ENCODE assay signal across 8 cellular contexts in the genomic region with DNA sequence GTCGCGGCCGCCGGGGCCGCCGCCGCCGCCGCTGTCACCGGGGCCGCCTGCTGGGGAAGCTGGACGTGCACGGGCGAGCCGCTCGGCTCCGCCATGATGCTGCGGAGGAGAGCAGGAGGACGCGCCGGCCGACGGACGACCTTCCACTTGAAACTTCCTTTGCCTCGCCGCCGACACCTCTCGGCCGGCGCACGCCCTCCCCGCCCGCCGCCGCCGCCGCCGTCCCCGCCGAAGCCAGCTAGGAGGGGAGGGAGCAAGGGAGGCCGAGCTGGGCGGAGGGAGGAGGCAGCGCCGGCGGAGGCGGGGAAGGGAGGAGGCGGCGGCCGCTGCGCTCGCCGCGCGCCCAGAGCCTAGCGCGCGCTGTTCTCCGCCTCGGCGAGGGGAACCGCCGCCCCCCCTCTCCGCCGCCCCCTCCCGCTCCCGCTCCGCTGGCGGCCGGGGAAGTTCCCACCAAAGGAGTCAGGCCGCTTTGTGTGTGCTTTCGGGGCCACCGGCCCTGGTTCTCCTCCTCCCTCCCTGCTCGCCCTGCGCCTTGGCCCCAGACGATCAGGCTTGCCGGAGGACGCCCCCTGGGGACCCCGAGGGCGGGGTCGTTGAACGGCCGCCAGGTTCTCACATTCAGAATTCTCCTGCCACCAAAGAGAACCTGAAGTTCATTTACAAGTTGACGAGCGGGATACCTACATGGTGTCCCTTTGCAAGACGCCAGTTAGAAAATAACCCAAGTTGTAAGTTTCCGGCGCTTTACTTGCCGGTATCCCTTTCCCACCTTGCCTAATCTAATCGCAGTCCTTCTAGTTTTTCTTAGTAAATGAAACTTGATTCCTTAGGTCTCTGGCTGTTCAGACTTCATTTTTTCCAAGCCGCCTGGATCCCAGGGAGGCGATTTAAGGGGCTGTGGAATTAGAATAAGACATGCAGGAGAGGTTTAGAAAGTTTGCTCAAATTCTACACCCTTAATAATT. TPM values are rescaled to one million over a fixed set of nuclear protein-coding genes. Genes with fewer than 3 reads are reported as not detected.
DNase-seq lines count a peak whose midpoint lies in the region; ATAC-seq and TF ChIP-seq lines count a peak whose summit lies in the region.

A gene (minus strand): TSS at position 255 of the 965 bp plus-strand sequence. CDS start 160 bp downstream, at position 95.

- H3K27ac ChIP-seq in Panc1 (ENCODE audit: low read length) (peak within 1 kb of the TSS; percentile 68), fibroblast of lung (ENCODE audit: insufficient read depth, low read length) (peak within 1 kb of the TSS; percentile 66)

- peak; percentile 29 for TF ChIP-seq CTCF in Panc1 (IDR thresholded peaks at IDR 0.05)
- peak in 1 of 2 donors; percentile 10 for TF ChIP-seq CTCF in fibroblast of lung (conservative IDR thresholded peaks at IDR 0.05 in 1 of 2, IDR thresholded peaks at IDR 0.05 in 1 of 2; ENCODE audit: low read depth in 1 of 2, low read length in 2 of 2)

- H3K36me3 ChIP-seq in Panc1 (ENCODE audit: control insufficient read depth, insufficient read depth, low read length) (peaks cover 2% of the 10 kb centered on the region; the same call in 1 of the 2 replicates), fibroblast of lung (ENCODE audit: control insufficient read depth, insufficient read depth, low read length) (no peaks in the 10 kb centered on the region)

- H3K9me3 Mint-ChIP-seq in activated T-helper 17 cell treated with anti-CD3 and anti-CD28 coated beads, Interleukin-2, amount 50 U/mL, for 72 hours = no peaks in the 10 kb centered on the region
- no peaks in the 10 kb centered on the region for H3K9me3 Mint-ChIP-seq in naive B cell
- no peaks in the 10 kb centered on the region for H3K9me3 Mint-ChIP-seq in stimulated activated memory B cell treated with anti-CD40 and anti-IgM and Interleukin-4, amounts not matched to agents 10 μg/mL and 1 μg/mL and 100 μg/mL, for 72 hours

- peak within 1 kb of the TSS; percentile 47 for H2AFZ ChIP-seq in fibroblast of lung (ENCODE audit: low read length)

- intact Hi-C loops in Panc1 (cut with micrococcal nuclease; ENCODE audit: unreplicated experiment) = no loop called here

- peak within 1 kb of the TSS; percentile 89 for H3K4me2 ChIP-seq in fibroblast of lung (ENCODE audit: extremely low read depth, insufficient read depth, low read length)

- POLR2A ChIA-PET in Panc1 (lab: Charles Lee) = no interaction called here

- H3K4me1 ChIP-seq in Panc1 (ENCODE audit: control insufficient read depth, insufficient read depth, low read length) (peaks cover 20% of the 10 kb centered on the region), fibroblast of lung (ENCODE audit: control insufficient read depth, extremely low read depth, insufficient read depth, low read length) (no peaks in the 10 kb centered on the region)

- peak within 1 kb of the TSS; percentile 67 for H3K9ac ChIP-seq in fibroblast of lung (ENCODE audit: insufficient read depth, low read length)

- peak within 1 kb of the TSS; percentile 96 for H3K27ac Mint-ChIP-seq in activated T-helper 17 cell treated with anti-CD3 and anti-CD28 coated beads, Interleukin-2, amount 50 U/mL, for 72 hours
- peak within 1 kb of the TSS; percentile 84 to 95 (median 93) for H3K27ac Mint-ChIP-seq in naive B cell
- H3K27ac Mint-ChIP-seq in stimulated activated memory B cell treated with anti-CD40 and anti-IgM and Interleukin-4, amounts not matched to agents 10 μg/mL and 1 μg/mL and 100 μg/mL, for 72 hours = peak within 1 kb of the TSS; percentile 93

- BruUV-seq in Panc1 (replicated peaks; lab: Mats Ljungman, UMichigan) = no TSS peak

- H3K27me3 Mint-ChIP-seq in activated T-helper 17 cell treated with anti-CD3 and anti-CD28 coated beads, Interleukin-2, amount 50 U/mL, for 72 hours = no peaks in the 10 kb centered on the region
- H3K27me3 Mint-ChIP-seq in naive B cell = no peaks in the 10 kb centered on the region
- H3K27me3 Mint-ChIP-seq in stimulated activated memory B cell treated with anti-CD40 and anti-IgM and Interleukin-4, amounts not matched to agents 10 μg/mL and 1 μg/mL and 100 μg/mL, for 72 hours = no peaks in the 10 kb centered on the region

- H4K20me1 ChIP-seq in fibroblast of lung (ENCODE audit: control insufficient read depth, extremely low read depth, insufficient read depth, low read length) = no peaks in the 10 kb centered on the region

- DNase-seq in DMS 273 treated with DMSO at 0.1 percent for 48 hours (lab: John Stamatoyannopoulos, UW) = peak; percentile 76
- peak; percentile 74 for DNase-seq in HuH-7 (ENCODE audit: low spot score)
- no peak for DNase-seq in Panc1 (ENCODE audit: low read depth, low spot score)
- DNase-seq in fibroblast of lung (ENCODE audit: low read depth in 2 of 2) = peak; percentile 73 to 80
- DNase-seq in naive B cell = peak; percentile 68

- peaks cover 5% of the 10 kb centered on the region for H3K4me1 Mint-ChIP-seq in activated T-helper 17 cell treated with anti-CD3 and anti-CD28 coated beads, Interleukin-2, amount 50 U/mL, for 72 hours
- H3K4me1 Mint-ChIP-seq in naive B cell = peaks cover 15 to 17% (median 16%) of the 10 kb centered on the region in 3 donors
- H3K4me1 Mint-ChIP-seq in stimulated activated memory B cell treated with anti-CD40 and anti-IgM and Interleukin-4, amounts not matched to agents 10 μg/mL and 1 μg/mL and 100 μg/mL, for 72 hours = peaks cover 29% of the 10 kb centered on the region

- H3K27me3 ChIP-seq in Panc1 (ENCODE audit: control insufficient read depth, insufficient read depth, low read length) = no peaks in the 10 kb centered on the region
- H3K27me3 ChIP-seq in fibroblast of lung (ENCODE audit: control insufficient read depth, insufficient read depth, low read length) = no peaks in the 10 kb centered on the region

- no peaks in the 10 kb centered on the region for H3K9me3 ChIP-seq in Panc1 (ENCODE audit: control insufficient read depth, insufficient read depth, low read depth, low read length)
- H3K9me3 ChIP-seq in fibroblast of lung (ENCODE audit: control insufficient read depth, insufficient read depth, low read depth, low read length) = no peaks in the 10 kb centered on the region

- H3K79me2 ChIP-seq in fibroblast of lung (ENCODE audit: control insufficient read depth, insufficient read depth, low read length) = peaks cover 31% of the 10 kb centered on the region

- peak; percentile 78 for ATAC-seq in GM21526 (IDR thresholded peaks at IDR 0.05; ENCODE audit: low FRiP score, unreplicated experiment)
- ATAC-seq in Panc1 = peak; percentile 92
- ATAC-seq in activated T-helper 17 cell treated with anti-CD3 and anti-CD28 coated beads, Interleukin-2, amount 50 U/mL, for 72 hours (replicated peaks) = peak; percentile 66
- peak; percentile 63 to 65 for ATAC-seq in naive B cell (ENCODE audit: low read depth in 2 of 2)
- ATAC-seq in stimulated activated memory B cell treated with anti-CD40 and anti-IgM and Interleukin-4, amounts not matched to agents 10 μg/mL and 1 μg/mL and 100 μg/mL, for 72 hours = peak; percentile 85

- H3K4me3 Mint-ChIP-seq in activated T-helper 17 cell treated with anti-CD3 and anti-CD28 coated beads, Interleukin-2, amount 50 U/mL, for 72 hours = peak within 1 kb of the TSS; percentile 80
- peak within 1 kb of the TSS; percentile 90 to 96 (median 94) for H3K4me3 Mint-ChIP-seq in naive B cell
- peak within 1 kb of the TSS; percentile 96 for H3K4me3 Mint-ChIP-seq in stimulated activated memory B cell treated with anti-CD40 and anti-IgM and Interleukin-4, amounts not matched to agents 10 μg/mL and 1 μg/mL and 100 μg/mL, for 72 hours

- in situ Hi-C loops in Panc1 (cut with HindIII; ENCODE audit: low pct_unique_long_range_greater_than_20kb, low sequenced_read_pairs) = no loop called here

- CTCF ChIA-PET in Panc1 (lab: Charles Lee) = no interaction called here

- peaks cover 5% of the 10 kb centered on the region for H3K36me3 Mint-ChIP-seq in activated T-helper 17 cell treated with anti-CD3 and anti-CD28 coated beads, Interleukin-2, amount 50 U/mL, for 72 hours (ENCODE audit: low read depth)
- no peaks in the 10 kb centered on the region for H3K36me3 Mint-ChIP-seq in naive B cell
- H3K36me3 Mint-ChIP-seq in stimulated activated memory B cell treated with anti-CD40 and anti-IgM and Interleukin-4, amounts not matched to agents 10 μg/mL and 1 μg/mL and 100 μg/mL, for 72 hours = peaks cover 5% of the 10 kb centered on the region

- H3K4me3 ChIP-seq in Panc1 (ENCODE audit: low read depth in 2 of 2, low read length in 2 of 2) = peak within 1 kb of the TSS; percentile 79 to 90
- H3K4me3 ChIP-seq in fibroblast of lung (replicated peaks in 1 of 4; ENCODE audit: control extremely low read depth in 1 of 4, insufficient read depth in 1 of 4, low read depth in 3 of 4, low read length in 4 of 4) = peak within 1 kb of the TSS; percentile 63 to 87 (median 74)

RNA-seq across cellular contexts. Expression of the gene that starts here (rescaled TPM):
- total RNA-seq in Panc1 (2021; ENCODE audit: unreplicated experiment) = 14.0 TPM
- polyA plus RNA-seq in Panc1 (2012; ENCODE audit: insufficient read length) = 8.8 TPM
- 10 to 100 TPM; 21.5 to 27.9 TPM for total RNA-seq in activated T-helper 17 cell treated with anti-CD3 and anti-CD28 coated beads, Interleukin-2, amount 50 U/mL, for 72 hours
- 14.4 and 16.7 TPM in 2 replicates for total RNA-seq in fibroblast of lung
- polyA plus RNA-seq in fibroblast of lung = 30.1 and 51.7 TPM in 2 replicates
- 24.5 and 41.4 TPM in 2 replicates for polyA plus RNA-seq in fibroblast of lung (2012)
- polyA minus RNA-seq in fibroblast of lung (ENCODE audit: low replicate concordance) = 1.6 and 9.2 TPM in 2 replicates
- 1 to 10 TPM; 1.3 to 2.9 (median 1.5) TPM for polyA plus RNA-seq in naive B cell (ENCODE audit: low read depth in 6 of 6)

Comparison
In these comparisons a context has a peak if more than half of its experiments do, and no peak if none do; other contexts are left out.
1. RNA of the gene that starts here (polyA plus RNA-seq): 24.5 to 51.7 TPM in fibroblast of lung; 1.3 to 2.9 TPM in naive B cell; every median in the first group is over 4 times any median in the second.
2. Peak in every context shown above with its lines, with median percentiles within 50 percentile points of each other: ATAC-seq, H3K27ac Mint-ChIP-seq and H3K4me3 Mint-ChIP-seq.